2 cellular contexts compared by ENCODE assay signal in genomic region chr16:89710709-89711564, GRCh38.
TF ChIP-seq lines count a peak whose summit lies in the region.

No MANE protein-coding gene starts in this region.

TF ChIP-seq in HCT116, 20 proteins besides CTCF, POLR2A, EP300 and RAD21:
- TF ChIP-seq CEBPB (IDR thresholded peaks at IDR 0.05; ENCODE audit: low read depth) (no peak), TCF7L2 (IDR thresholded peaks at IDR 0.05; ENCODE audit: borderline replicate concordance, extremely low read depth, insufficient read depth, insufficient read length) (no peak), SRF (IDR thresholded peaks at IDR 0.05; ENCODE audit: low read depth) (no peak), FOSL1 (IDR thresholded peaks at IDR 0.05; ENCODE audit: low read depth) (no peak), REST (IDR thresholded peaks at IDR 0.05; ENCODE audit: low read depth) (no peak), EGR1 (IDR thresholded peaks at IDR 0.05; ENCODE audit: low read depth) (no peak), YY1 (IDR thresholded peaks at IDR 0.05; ENCODE audit: extremely low read depth, insufficient replicate concordance, low read depth, low read length) (no peak)

TF ChIP-seq in H1, 55 proteins besides CTCF, POLR2A, EP300 and RAD21:
- TF ChIP-seq E2F6 (IDR thresholded peaks at IDR 0.05), result no peak
- TF ChIP-seq HDAC2 (IDR thresholded peaks at IDR 0.05; ENCODE audit: borderline replicate concordance in 1 of 2, low read depth in 2 of 2, low read length in 2 of 2), result no peak
- TF ChIP-seq SIRT6 (IDR thresholded peaks at IDR 0.05; ENCODE audit: low read length), result no peak
- TF ChIP-seq TBP (IDR thresholded peaks at IDR 0.05; ENCODE audit: low read depth, low read length), result no peak
- no peak for TF ChIP-seq USF2 (IDR thresholded peaks at IDR 0.05; ENCODE audit: low read length)
- TF ChIP-seq CTBP2 (IDR thresholded peaks at IDR 0.05; ENCODE audit: borderline replicate concordance, insufficient read depth, insufficient read length, low read length), result no peak
